Comparison of ENCODE assay signal across 14 cellular contexts in genomic region chr15:91040851-91041250, GRCh38. TPM values are rescaled to one million over a fixed set of nuclear protein-coding genes. Genes with fewer than 3 reads are reported as not detected.
DNase-seq lines count a peak whose midpoint lies in the region; ATAC-seq and TF ChIP-seq lines count a peak whose summit lies in the region.
"Had no signal": no experiment of that assay in that cellular context is flagged by ENCODE, and none has a peak within 500 bp of the region (broad histone marks: within the 10 kb centered on the region; RNA-seq: fewer than 3 reads in every experiment).

No MANE protein-coding gene starts in this region.

- H3K9ac ChIP-seq in MM.1S (ENCODE audit: low read length) = no peak overlapping the region
- H3K9ac ChIP-seq: KMS-11 had no signal

- no peak overlapping the region for H3K27ac ChIP-seq in MM.1S (ENCODE audit: low read length)
- H3K27ac ChIP-seq in lower lobe of right lung = no peak overlapping the region
- H3K27ac ChIP-seq: KMS-11, PC-9 had no signal

- H3K79me2 ChIP-seq in MM.1S (ENCODE audit: low read length) = no peaks in the 10 kb centered on the region

- peaks cover 6% of the 10 kb centered on the region; the same call in 1 of the 2 replicates for H3K4me1 ChIP-seq in MM.1S (ENCODE audit: low read length)
- H3K4me1 ChIP-seq in lower lobe of right lung = no peaks in the 10 kb centered on the region

- H3K4me2 ChIP-seq in MM.1S (ENCODE audit: low read depth, low read length) = no peak overlapping the region
- H3K4me2 ChIP-seq: KMS-11, PC-9 had no signal

- H3K4me3 ChIP-seq in MM.1S (ENCODE audit: low read length) = no peak overlapping the region
- H3K4me3 ChIP-seq in lower lobe of right lung = no peak overlapping the region
- H3K4me3 ChIP-seq: PC-9 had no signal

- H3F3A ChIP-seq in MM.1S (ENCODE audit: insufficient read depth, low read length) = no peaks in the 10 kb centered on the region

- intact Hi-C loops in lower lobe of right lung (cut with DNase I) = no loop called here

- in situ Hi-C loops in G401 (cut with HindIII; ENCODE audit: low sequenced_read_pairs) = no loop called here

- peak overlapping the region; percentile 23; the same call in 1 of the 2 replicates for H2AFZ ChIP-seq in MM.1S (ENCODE audit: low read length)
- H2AFZ ChIP-seq: PC-9 had no signal

- peak; percentile 69 to 82 for ATAC-seq in lower lobe of right lung
- ATAC-seq: T-cell had no signal

- H4K20me1 ChIP-seq in MM.1S (ENCODE audit: insufficient read depth, low read length) = no peaks in the 10 kb centered on the region

- DNase-seq in DMS53 treated with DMSO at 0.1 percent for 48 hours (lab: John Stamatoyannopoulos, UW; ENCODE audit: unreplicated experiment) = peak; percentile 49
- no peak for DNase-seq in MM.1S
- peak; percentile 40 for DNase-seq in NCI-H2227 treated with DMSO at 0.1 percent for 48 hours (lab: John Stamatoyannopoulos, UW)
- no peak for DNase-seq in lower lobe of right lung
- no peak for DNase-seq in NCI-H1694 treated with DMSO at 0.1 percent for 48 hours (lab: John Stamatoyannopoulos, UW)
- DNase-seq in dedifferentiated amniotic fluid mesenchymal stem cell (ENCODE audit: extremely low spot score) = no peak
- no peak for DNase-seq in G401 (ENCODE audit: low spot score)
- DNase-seq: Calu3; CD4-positive, CD25-positive, alpha-beta regulatory T cell; NCI-H1092 treated with DMSO at 0.1 percent for 48 hours; NCI-H69; PC-9; T-cell had no signal

- H3K9me3 ChIP-seq in MM.1S (replicated peaks; ENCODE audit: insufficient read depth, low read length) = no peaks in the 10 kb centered on the region
- H3K9me3 ChIP-seq in lower lobe of right lung = no peaks in the 10 kb centered on the region

- H3K27me3 ChIP-seq in MM.1S (replicated peaks; ENCODE audit: insufficient read depth, low read length) (no peaks in the 10 kb centered on the region), lower lobe of right lung (ENCODE audit: low read depth) (peaks cover 9% of the 10 kb centered on the region)

- TF ChIP-seq CTCF in MM.1S (IDR thresholded peaks at IDR 0.05; ENCODE audit: low read length) = no peak
- no peak for TF ChIP-seq CTCF in lower lobe of right lung (IDR thresholded peaks at IDR 0.05)

- no peaks in the 10 kb centered on the region for H3K36me3 ChIP-seq in MM.1S (replicated peaks; ENCODE audit: insufficient read depth, low read length)
- H3K36me3 ChIP-seq in lower lobe of right lung = no peaks in the 10 kb centered on the region

- no peaks in the 10 kb centered on the region for H3K9me2 ChIP-seq in MM.1S (replicated peaks; ENCODE audit: insufficient read depth, low read length)

RNA-seq across cellular contexts. Expression of gene VPS33B, which starts 18.5 kb away (rescaled TPM):
- 13.3 TPM for total RNA-seq in lower lobe of right lung
- 8.9 and 12.8 TPM in 2 replicates for total RNA-seq in G401 (2014; rRNA removed; shearing (Covaris generic))

RNA-seq across cellular contexts. Expression of gene PRC1, which starts 46.5 kb away (rescaled TPM):
- 6.7 TPM for total RNA-seq in lower lobe of right lung
- total RNA-seq in G401 (2014; rRNA removed; shearing (Covaris generic)) = 138 and 140 TPM in 2 replicates

RNA-seq across cellular contexts. Expression of gene SV2B, which starts 59.2 kb away (rescaled TPM):
- total RNA-seq in lower lobe of right lung = 1.2 TPM
- total RNA-seq in G401 (2014; rRNA removed; shearing (Covaris generic)) = not detected in 2 replicates
- total RNA-seq: CD4-positive, CD25-positive, alpha-beta regulatory T cell; PC-9 had no signal

Comparison
In these comparisons a context has a peak if more than half of its experiments do, and no peak if none do; other contexts are left out.
1. DNase-seq: peak in DMS53 treated with DMSO at 0.1 percent for 48 hours (single experiment) and NCI-H2227 treated with DMSO at 0.1 percent for 48 hours (single experiment); none in MM.1S (single experiment), lower lobe of right lung (single experiment), NCI-H1694 treated with DMSO at 0.1 percent for 48 hours (single experiment), dedifferentiated amniotic fluid mesenchymal stem cell (single experiment) and G401 (single experiment).
2. RNA of gene PRC1, which starts 46.5 kb away (total RNA-seq): 138 to 140 TPM in G401; 6.7 TPM in lower lobe of right lung (single experiment); every median in the first group is over 10 times any median in the second.